In genomic region chr22:25014896-25015755, GRCh38 we compare ENCODE assay signal across 1 cellular context.
TF ChIP-seq lines count a peak whose summit lies in the region.

No MANE protein-coding gene starts in this region.

TF ChIP-seq in GM12878, 131 proteins besides CTCF, POLR2A, EP300 and RAD21:
- TF ChIP-seq ZBTB40 (IDR thresholded peaks at IDR 0.05; ENCODE audit: borderline replicate concordance) (peak; percentile 49), HDAC6 (IDR thresholded peaks at IDR 0.05; ENCODE audit: unreplicated experiment) (no peak)
